Comparison of ENCODE assay signal across 21 cellular contexts in the genomic region with DNA sequence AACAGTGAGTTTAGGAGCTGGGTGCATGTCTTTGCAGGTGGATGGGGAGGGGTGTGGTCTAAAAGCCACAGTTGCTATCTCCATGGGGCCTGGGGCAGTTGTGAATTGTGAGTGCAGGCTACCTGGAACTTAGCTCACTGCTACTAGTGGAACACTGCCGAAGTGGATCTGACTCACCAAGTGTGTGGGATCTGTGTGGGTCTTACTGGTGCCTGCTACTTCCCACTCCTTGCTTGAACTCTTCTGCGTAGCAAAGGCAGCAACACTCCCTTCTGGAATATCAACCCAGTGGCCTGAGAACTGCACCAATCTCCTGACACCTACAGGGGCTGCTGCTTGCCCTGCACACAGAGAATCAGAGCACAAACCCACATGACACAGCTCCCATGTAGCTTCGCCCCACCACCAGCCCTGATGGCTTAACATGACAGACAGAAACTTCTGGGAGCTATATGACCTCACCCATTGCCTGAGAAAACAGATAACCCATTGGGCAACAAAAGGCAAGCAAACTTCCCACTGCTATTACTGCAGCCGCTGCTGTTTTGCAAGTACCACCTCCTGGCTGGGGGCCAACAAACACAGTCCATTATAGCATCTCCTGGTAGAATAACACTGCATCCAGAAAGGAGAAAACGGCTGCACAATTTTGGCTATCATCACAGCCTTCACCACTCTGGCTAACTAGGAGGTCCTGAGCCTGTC.
DNase-seq lines count a peak whose midpoint lies in the region; ATAC-seq and TF ChIP-seq lines count a peak whose summit lies in the region.
"Had no signal": no experiment of that assay in that cellular context is flagged by ENCODE, and none has a peak within 500 bp of the region (broad histone marks: within the 10 kb centered on the region; RNA-seq: fewer than 3 reads in every experiment).

No MANE protein-coding gene starts in this region.

- H3K27ac ChIP-seq in mesenchymal stem cell (ENCODE audit: low read length, poor library complexity, severe bottlenecking), result no peak overlapping the region
- no peak overlapping the region for H3K27ac ChIP-seq in aorta (ENCODE audit: low read depth in 1 of 2, low read length in 2 of 2)
- H3K27ac ChIP-seq: coronary artery, pancreas, right lobe of liver, thyroid gland had no signal

- H2AFZ ChIP-seq in mesenchymal stem cell (ENCODE audit: low read depth, low read length), result no peak overlapping the region

- DNase-seq in BE2C (peak; percentile 18), ELF-1 (ENCODE audit: low read depth, low spot score) (peak; percentile 12), NCI-H748 (lab: John Stamatoyannopoulos, UW; ENCODE audit: unreplicated experiment) (peak; percentile 86), epithelial cell of proximal tubule (ENCODE audit: low read depth) (no peak), mesenchymal stem cell (no peak), GM19238 (ENCODE audit: insufficient read length, low spot score) (no peak), aorta (no peak)
- DNase-seq: activated CD4-positive, CD25-positive, alpha-beta regulatory T cell treated with anti-CD3 and anti-CD28 coated beads, Interleukin-2, amount 50 U/mL, for 72 hours; activated CD8-positive, alpha-beta T cell treated with anti-CD3 and anti-CD28 coated beads for 36 hours; activated gamma-delta T cell; activated naive CD8-positive, alpha-beta T cell treated with anti-CD3 and anti-CD28 coated beads, Interleukin-2, amount 50 U/mL, for 24 hours; naive thymus-derived CD4-positive, alpha-beta T cell; NCI-H146; NCI-H226; right lobe of liver; thyroid gland had no signal

- no peak overlapping the region for H3K4ac ChIP-seq in mesenchymal stem cell (ENCODE audit: low read depth in 1 of 2, low read length in 2 of 2)

- H3K4me2 ChIP-seq in mesenchymal stem cell (ENCODE audit: low read length, poor library complexity, severe bottlenecking), result no peak overlapping the region

- H3K79me1 ChIP-seq in mesenchymal stem cell (replicated peaks; ENCODE audit: low read length, poor library complexity, severe bottlenecking), result no peaks in the 10 kb centered on the region

- 76% methylated on average over 5 of the region's 5 CpGs for WGBS in mesenchymal stem cell
- WGBS in aorta, 2 donors, result 26 to 28% methylated on average over 5 of the region's 5 CpGs

- H3K4me1 ChIP-seq in BE2C, result no peaks in the 10 kb centered on the region
- H3K4me1 ChIP-seq in mesenchymal stem cell (ENCODE audit: control insufficient read depth, insufficient read depth, low read depth, low read length), result no peaks in the 10 kb centered on the region
- no peaks in the 10 kb centered on the region for H3K4me1 ChIP-seq in aorta (ENCODE audit: control insufficient read depth in 1 of 2, insufficient read depth in 2 of 2, low read length in 2 of 2)
- H3K4me1 ChIP-seq: pancreas, right lobe of liver, thyroid gland had no signal

- H4K91ac ChIP-seq in mesenchymal stem cell (ENCODE audit: low read length), result no peak overlapping the region

- no peak overlapping the region for H3K23ac ChIP-seq in mesenchymal stem cell (ENCODE audit: low read length in 2 of 2)

- H2BK5ac ChIP-seq in mesenchymal stem cell (ENCODE audit: low read depth, low read length, poor library complexity, severe bottlenecking), result no peak overlapping the region

- intact Hi-C loops in aorta (cut with DNase I), result no loop called here

- no peaks in the 10 kb centered on the region for H3K27me3 ChIP-seq in BE2C
- H3K27me3 ChIP-seq in mesenchymal stem cell (ENCODE audit: control insufficient read depth in 1 of 2, insufficient read depth in 1 of 2, low read length in 2 of 2), result no peaks in the 10 kb centered on the region
- H3K27me3 ChIP-seq in aorta (ENCODE audit: control insufficient read depth in 1 of 2, insufficient read depth in 2 of 2, low read length in 1 of 2), result no peaks in the 10 kb centered on the region
- H3K27me3 ChIP-seq: pancreas, right lobe of liver, thyroid gland had no signal

- H3K9me3 ChIP-seq in BE2C (no peaks in the 10 kb centered on the region), mesenchymal stem cell (ENCODE audit: control insufficient read depth, low read length) (peaks cover 10% of the 10 kb centered on the region), aorta (ENCODE audit: control insufficient read depth, low read length) (peaks cover 2% of the 10 kb centered on the region)
- H3K9me3 ChIP-seq: pancreas, right lobe of liver, thyroid gland had no signal

- no peak overlapping the region for H3K4me3 ChIP-seq in BE2C (ENCODE audit: low read depth, low read length)
- H3K4me3 ChIP-seq in epithelial cell of proximal tubule (ENCODE audit: low read depth, low read length), result no peak overlapping the region
- H3K4me3 ChIP-seq in mesenchymal stem cell (ENCODE audit: insufficient read depth in 1 of 2, low read depth in 1 of 2, low read length in 2 of 2), result no peak overlapping the region
- H3K4me3 ChIP-seq in aorta (ENCODE audit: low read length in 2 of 2), result no peak overlapping the region
- H3K4me3 ChIP-seq: coronary artery, pancreas, right lobe of liver, thyroid gland had no signal

- ATAC-seq in HG03135 (IDR thresholded peaks at IDR 0.05; ENCODE audit: unreplicated experiment) (no peak), aorta (ENCODE audit: low FRiP score) (no peak)
- ATAC-seq: activated CD8-positive, alpha-beta T cell treated with anti-CD3 and anti-CD28 coated beads for 36 hours; activated naive CD8-positive, alpha-beta T cell treated with anti-CD3 and anti-CD28 coated beads, Interleukin-2, amount 50 U/mL, for 24 hours; HepG2; left lobe of liver; naive thymus-derived CD4-positive, alpha-beta T cell; pancreas; right lobe of liver had no signal

- no peak overlapping the region for H2BK15ac ChIP-seq in mesenchymal stem cell (ENCODE audit: low read depth, poor library complexity, severe bottlenecking)

- H4K8ac ChIP-seq in mesenchymal stem cell (ENCODE audit: low read length), result no peak overlapping the region

- no peak overlapping the region for H3K9ac ChIP-seq in mesenchymal stem cell (ENCODE audit: low read length)

- H3K18ac ChIP-seq in mesenchymal stem cell (ENCODE audit: low read depth in 1 of 2, low read length in 2 of 2), result no peak overlapping the region

- no peak overlapping the region for H2BK12ac ChIP-seq in mesenchymal stem cell (ENCODE audit: low read length in 2 of 2)

- H3K14ac ChIP-seq in mesenchymal stem cell (ENCODE audit: low read length in 2 of 2), result no peak overlapping the region

- no peak overlapping the region for H2AK5ac ChIP-seq in mesenchymal stem cell (ENCODE audit: low read length, severe bottlenecking)

- no peak for TF ChIP-seq CTCF in BE2C (IDR thresholded peaks at IDR 0.05; ENCODE audit: low read depth, low read length)
- peak; percentile 19 for TF ChIP-seq CTCF in epithelial cell of proximal tubule (conservative IDR thresholded peaks at IDR 0.05; ENCODE audit: low read depth, low read length)

- H2BK120ac ChIP-seq in mesenchymal stem cell (ENCODE audit: low read depth, low read length), result no peak overlapping the region

- H3K36me3 ChIP-seq in BE2C (no peaks in the 10 kb centered on the region), mesenchymal stem cell (ENCODE audit: control insufficient read depth in 1 of 2, insufficient read depth in 2 of 2, low read depth in 1 of 2, low read length in 2 of 2) (no peaks in the 10 kb centered on the region), aorta (ENCODE audit: control insufficient read depth in 1 of 2, insufficient read depth in 2 of 2, low read length in 1 of 2) (no peaks in the 10 kb centered on the region)
- H3K36me3 ChIP-seq: pancreas, right lobe of liver, thyroid gland had no signal

Comparison
In these comparisons a context has a peak if more than half of its experiments do, and no peak if none do; other contexts are left out.
1. DNase-seq: peak in BE2C (single experiment), ELF-1 (single experiment) and NCI-H748 (single experiment); none in epithelial cell of proximal tubule (single experiment), mesenchymal stem cell (single experiment), GM19238 (single experiment) and aorta (0 of 2).